In genomic region chr4:88628746-88629145, GRCh38 we compare ENCODE assay signal across 18 cellular contexts. TPM values are rescaled to one million over a fixed set of nuclear protein-coding genes. Genes with fewer than 3 reads are reported as not detected.
DNase-seq lines count a peak whose midpoint lies in the region; FAIRE-seq and TF ChIP-seq lines count a peak whose summit lies in the region.
"Had no signal": no experiment of that assay in that cellular context is flagged by ENCODE, and none has a peak within 500 bp of the region (broad histone marks: within the 10 kb centered on the region; RNA-seq: fewer than 3 reads in every experiment).

No MANE protein-coding gene starts in this region.

- dilution Hi-C loops in keratinocyte (cut with MboI; ENCODE audit: extremely low pct_ligation_motif_present, low sequenced_read_pairs) = no loop called here

- no TSS peak for BruUV-seq in MCF 10A (replicated peaks; lab: Mats Ljungman, UMichigan)

- no peaks in the 10 kb centered on the region for H3K36me3 ChIP-seq in breast epithelium
- H3K36me3 ChIP-seq in keratinocyte (ENCODE audit: control insufficient read depth in 2 of 2, extremely low read depth in 1 of 2, insufficient read depth in 2 of 2, low read length in 2 of 2) = no peaks in the 10 kb centered on the region

- peaks cover 19% of the 10 kb centered on the region for H3K4me1 Mint-ChIP-seq in MCF 10A (ENCODE audit: insufficient read depth, unreplicated experiment)
- H3K4me1 Mint-ChIP-seq: CD14-positive monocyte had no signal

- no peak for FAIRE-seq in keratinocyte (lab: Jason Lieb, UNC)
- FAIRE-seq: H1 had no signal

- no peaks in the 10 kb centered on the region for H3K4me1 ChIP-seq in breast epithelium
- peaks cover 31% of the 10 kb centered on the region for H3K4me1 ChIP-seq in keratinocyte (ENCODE audit: control insufficient read depth, extremely low read depth, insufficient read depth, low read length)

- H3K4me3 ChIP-seq in breast epithelium = no peak overlapping the region
- no peak overlapping the region for H3K4me3 ChIP-seq in astrocyte of the cerebellum (ENCODE audit: low read depth, low read length)
- peak overlapping the region in 1 of 3 experiments; percentile 5 for H3K4me3 ChIP-seq in keratinocyte (ENCODE audit: control insufficient read depth in 2 of 3, extremely low read depth in 1 of 3, insufficient read depth in 2 of 3, low read depth in 1 of 3, low read length in 3 of 3)

- in situ Hi-C loops in astrocyte of the cerebellum (cut with HindIII; ENCODE audit: low sequenced_read_pairs) = no loop called here

- peak overlapping the region; percentile 35 for H3K4me3 Mint-ChIP-seq in MCF 10A (ENCODE audit: unreplicated experiment)
- H3K4me3 Mint-ChIP-seq: CD14-positive monocyte, HFFc6 had no signal

- no peak overlapping the region for H2AFZ ChIP-seq in keratinocyte (ENCODE audit: control insufficient read depth, low read length)

- TF ChIP-seq POLR2A in breast epithelium (IDR thresholded peaks at IDR 0.05) = no peak

- H3K9me1 ChIP-seq in keratinocyte (ENCODE audit: control insufficient read depth, extremely low read depth, insufficient read depth, low read length) = no peaks in the 10 kb centered on the region

- H3K27me3 Mint-ChIP-seq in MCF 10A (ENCODE audit: insufficient read depth, unreplicated experiment) = no peaks in the 10 kb centered on the region

- H3K9me3 ChIP-seq in breast epithelium (peaks cover 0 to 4% of the 10 kb centered on the region in 2 donors), keratinocyte (ENCODE audit: control insufficient read depth, low read depth, low read length) (no peaks in the 10 kb centered on the region)

- H3K36me3 Mint-ChIP-seq in MCF 10A (ENCODE audit: insufficient read depth, unreplicated experiment) = peaks cover 7% of the 10 kb centered on the region

- TF ChIP-seq CTCF in MCF 10A (IDR thresholded peaks at IDR 0.05; ENCODE audit: unreplicated experiment) = peak; percentile 17
- TF ChIP-seq CTCF in breast epithelium (IDR thresholded peaks at IDR 0.05) = no peak
- TF ChIP-seq CTCF in astrocyte of the cerebellum (IDR thresholded peaks at IDR 0.05; ENCODE audit: low read depth, low read length, missing control alignments) = no peak
- peak in 1 of 3 experiments; percentile 2 for TF ChIP-seq CTCF in keratinocyte (optimal IDR thresholded peaks at IDR 0.05 in 1 of 3, IDR thresholded peaks at IDR 0.05 in 1 of 3, conservative IDR thresholded peaks at IDR 0.05 in 1 of 3; ENCODE audit: extremely low read depth in 1 of 3, insufficient read depth in 2 of 3, low read length in 3 of 3)

- H4K20me1 ChIP-seq in keratinocyte (ENCODE audit: control insufficient read depth, extremely low read depth, insufficient read depth, low read length) = no peaks in the 10 kb centered on the region

- H3K27ac Mint-ChIP-seq in MCF 10A (ENCODE audit: low read depth, unreplicated experiment) = peak overlapping the region; percentile 91
- H3K27ac Mint-ChIP-seq: CD14-positive monocyte had no signal

- no peak overlapping the region for H3K27ac ChIP-seq in breast epithelium
- H3K27ac ChIP-seq in keratinocyte (ENCODE audit: control insufficient read depth, insufficient read depth, low read length) = peak overlapping the region; percentile 89

- DNase-seq in MCF 10A (ENCODE audit: unreplicated experiment) (peak; percentile 84), breast epithelium (ENCODE audit: low spot score in 2 of 2) (no peak), astrocyte of the cerebellum (ENCODE audit: low read depth) (peak; percentile 55), keratinocyte (ENCODE audit: low read depth, low spot score) (no peak), NAMALWA (ENCODE audit: low spot score) (no peak), NCI-H2029 treated with DMSO at 0.1 percent for 48 hours (lab: John Stamatoyannopoulos, UW) (no peak), NCI-H1417 treated with DMSO at 0.1 percent for 48 hours (lab: John Stamatoyannopoulos, UW) (no peak)
- no peak for DNase-seq in activated CD4-positive, alpha-beta T cell treated with anti-CD3 and anti-CD28 coated beads for 1 hour
- DNase-seq: 8988T; COR-L47; DMS153; HFFc6; NCI-H1048; NCI-H345; NCI-H526 treated with DMSO at 0.1 percent for 48 hours; NK-92 treated with Interleukin-12 subunit alpha and Interleukin-12 subunit beta, amount 100 ng/mL, for 24 hours had no signal

- peak overlapping the region; percentile 64 for H3K4me2 ChIP-seq in keratinocyte (ENCODE audit: control insufficient read depth, extremely low read depth, insufficient read depth, low read depth, low read length)

- CTCF ChIA-PET in MCF 10A (lab: Yijun Ruan, JAX) = interaction anchor here (0.6 to 1.2 kb wide), 3 partner anchors 17 to 88 kb away, joined by 3 read pairs; no protein-coding TSS in a partner anchor

- peaks cover 13% of the 10 kb centered on the region for H3K9me3 Mint-ChIP-seq in MCF 10A (ENCODE audit: unreplicated experiment)

- POLR2A ChIA-PET in MCF 10A (lab: Yijun Ruan, JAX) = interaction anchor here (1.2 to 8.6 kb wide), 5 partner anchors 12 to 36 kb away, joined by 3 to 74 read pairs (median 20); partner anchors contain the start of gene HERC3

- intact Hi-C loops in MCF 10A (cut with micrococcal nuclease) (no loop called here), breast epithelium (cut with DNase I; ENCODE audit: low total_unique reads) (no loop called here)

- H3K79me2 ChIP-seq in keratinocyte (ENCODE audit: control insufficient read depth, insufficient read depth, low read length) = peaks cover 22% of the 10 kb centered on the region

- no peaks in the 10 kb centered on the region for H3K27me3 ChIP-seq in breast epithelium
- no peaks in the 10 kb centered on the region for H3K27me3 ChIP-seq in keratinocyte (ENCODE audit: control insufficient read depth, extremely low read depth, insufficient read depth, low read length)

- H3K9ac ChIP-seq in keratinocyte (ENCODE audit: control insufficient read depth, extremely low read depth, insufficient read depth, low read length) = peak overlapping the region; percentile 51

RNA-seq across cellular contexts. Expression of gene HERC3, which starts 36.5 kb away (rescaled TPM):
- total RNA-seq in MCF 10A (2022) (34.9 and 64.0 TPM in 2 replicates), breast epithelium (10 to 100 TPM; 34.1 to 60.9 (median 35.4) TPM)
- 24.8 to 26.6 TPM (median 26.3 TPM) in 3 replicates for polyA plus RNA-seq in keratinocyte
- polyA plus RNA-seq in keratinocyte (2011; ENCODE audit: low read depth) = 10.8 TPM
- 12.7 and 23.9 TPM in 2 replicates for polyA plus RNA-seq in keratinocyte (2011; cell fraction: cytosol; rRNA removed)
- 40.0 and 44.5 TPM in 2 replicates for polyA plus RNA-seq in keratinocyte (2011; cell fraction: nucleus; rRNA removed)
- polyA plus RNA-seq in keratinocyte (2012; ENCODE audit: low replicate concordance) = 18.3 and 18.8 TPM in 2 replicates
- polyA minus RNA-seq in keratinocyte = 19.3 to 59.5 TPM (median 46.1 TPM) in 3 replicates
- polyA minus RNA-seq in keratinocyte (2011; cell fraction: cytosol; rRNA and poly(A)+ RNA removed) = 14.4 TPM
- polyA minus RNA-seq in keratinocyte (2011; cell fraction: nucleus; rRNA and poly(A)+ RNA removed) = 48.5 and 93.5 TPM in 2 replicates

Comparison
In these comparisons a context has a peak if more than half of its experiments do, and no peak if none do; other contexts are left out.
1. DNase-seq: peak in MCF 10A (single experiment) and astrocyte of the cerebellum (single experiment); none in breast epithelium (0 of 2), keratinocyte (single experiment), activated CD4-positive, alpha-beta T cell treated with anti-CD3 and anti-CD28 coated beads for 1 hour (single experiment), NAMALWA (single experiment), NCI-H2029 treated with DMSO at 0.1 percent for 48 hours (single experiment) and NCI-H1417 treated with DMSO at 0.1 percent for 48 hours (single experiment).